Comparison of ENCODE assay signal across 1 cellular context in the genomic region with DNA sequence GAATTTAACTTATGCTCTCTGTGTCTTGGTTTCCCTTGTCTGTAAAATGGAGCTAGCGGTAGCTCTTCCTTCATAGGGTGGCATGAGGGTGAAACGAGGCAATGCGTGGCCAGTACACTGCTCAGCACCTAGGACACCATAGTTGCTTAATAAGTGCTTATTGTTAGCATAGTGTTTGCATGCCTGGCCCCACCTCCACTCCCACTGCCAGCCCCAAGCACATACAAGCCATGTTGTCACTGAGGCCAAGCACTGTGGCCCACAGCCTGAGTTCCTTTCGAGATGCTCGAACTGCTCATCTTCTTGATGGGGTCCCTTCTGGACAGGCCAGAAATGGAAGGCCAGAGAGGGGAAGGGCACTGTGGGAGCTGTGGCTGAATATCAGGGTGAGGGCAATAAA.
TF ChIP-seq lines count a peak whose summit lies in the region.

No MANE protein-coding gene starts in this region.

TF ChIP-seq in HepG2, 621 proteins besides CTCF, POLR2A, EP300 and RAD21:
- TF ChIP-seq ZFY (CRISPR knock-in tag; IDR thresholded peaks at IDR 0.05): peak; percentile 14; the same call in 1 of the 2 replicates
- 0 out of 2 replicates have a peak, but pooled peaks have one; percentile 39 for TF ChIP-seq ZNF589 (CRISPR knock-in tag; conservative IDR thresholded peaks at IDR 0.05)
- TF ChIP-seq, protein P1, sequence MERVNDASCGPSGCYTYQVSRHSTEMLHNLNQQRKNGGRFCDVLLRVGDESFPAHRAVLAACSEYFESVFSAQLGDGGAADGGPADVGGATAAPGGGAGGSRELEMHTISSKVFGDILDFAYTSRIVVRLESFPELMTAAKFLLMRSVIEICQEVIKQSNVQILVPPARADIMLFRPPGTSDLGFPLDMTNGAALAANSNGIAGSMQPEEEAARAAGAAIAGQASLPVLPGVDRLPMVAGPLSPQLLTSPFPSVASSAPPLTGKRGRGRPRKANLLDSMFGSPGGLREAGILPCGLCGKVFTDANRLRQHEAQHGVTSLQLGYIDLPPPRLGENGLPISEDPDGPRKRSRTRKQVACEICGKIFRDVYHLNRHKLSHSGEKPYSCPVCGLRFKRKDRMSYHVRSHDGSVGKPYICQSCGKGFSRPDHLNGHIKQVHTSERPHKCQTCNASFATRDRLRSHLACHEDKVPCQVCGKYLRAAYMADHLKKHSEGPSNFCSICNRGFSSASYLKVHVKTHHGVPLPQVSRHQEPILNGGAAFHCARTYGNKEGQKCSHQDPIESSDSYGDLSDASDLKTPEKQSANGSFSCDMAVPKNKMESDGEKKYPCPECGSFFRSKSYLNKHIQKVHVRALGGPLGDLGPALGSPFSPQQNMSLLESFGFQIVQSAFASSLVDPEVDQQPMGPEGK (CRISPR knock-in tag; IDR thresholded peaks at IDR 0.05): no peak
- TF ChIP-seq SSRP1 (CRISPR knock-in tag; IDR thresholded peaks at IDR 0.05): 0 out of 2 replicates have a peak, but pooled peaks have one; percentile 42
- peak; percentile 76; the same call in 1 of the 2 replicates for TF ChIP-seq ZKSCAN8 (CRISPR knock-in tag; IDR thresholded peaks at IDR 0.05; ENCODE audit: borderline replicate concordance)
- TF ChIP-seq CEBPB (IDR thresholded peaks at IDR 0.05; ENCODE audit: borderline replicate concordance, low read depth, low read length): peak; percentile 56; the same call in 1 of the 2 replicates
- TF ChIP-seq NFYC (CRISPR knock-in tag; IDR thresholded peaks at IDR 0.05): no peak
- TF ChIP-seq ZNF777 (CRISPR knock-in tag; IDR thresholded peaks at IDR 0.05): no peak
- TF ChIP-seq, protein P2, sequence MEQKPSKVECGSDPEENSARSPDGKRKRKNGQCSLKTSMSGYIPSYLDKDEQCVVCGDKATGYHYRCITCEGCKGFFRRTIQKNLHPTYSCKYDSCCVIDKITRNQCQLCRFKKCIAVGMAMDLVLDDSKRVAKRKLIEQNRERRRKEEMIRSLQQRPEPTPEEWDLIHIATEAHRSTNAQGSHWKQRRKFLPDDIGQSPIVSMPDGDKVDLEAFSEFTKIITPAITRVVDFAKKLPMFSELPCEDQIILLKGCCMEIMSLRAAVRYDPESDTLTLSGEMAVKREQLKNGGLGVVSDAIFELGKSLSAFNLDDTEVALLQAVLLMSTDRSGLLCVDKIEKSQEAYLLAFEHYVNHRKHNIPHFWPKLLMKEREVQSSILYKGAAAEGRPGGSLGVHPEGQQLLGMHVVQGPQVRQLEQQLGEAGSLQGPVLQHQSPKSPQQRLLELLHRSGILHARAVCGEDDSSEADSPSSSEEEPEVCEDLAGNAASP (CRISPR knock-in tag; IDR thresholded peaks at IDR 0.05; ENCODE audit: borderline replicate concordance): no peak
- peak; percentile 28; the same call in 1 of the 2 replicates for TF ChIP-seq KDM2A (CRISPR knock-in tag; IDR thresholded peaks at IDR 0.05; ENCODE audit: borderline replicate concordance, low read depth)
